ENCODE assay signal across 1 cellular context in the genomic region with DNA sequence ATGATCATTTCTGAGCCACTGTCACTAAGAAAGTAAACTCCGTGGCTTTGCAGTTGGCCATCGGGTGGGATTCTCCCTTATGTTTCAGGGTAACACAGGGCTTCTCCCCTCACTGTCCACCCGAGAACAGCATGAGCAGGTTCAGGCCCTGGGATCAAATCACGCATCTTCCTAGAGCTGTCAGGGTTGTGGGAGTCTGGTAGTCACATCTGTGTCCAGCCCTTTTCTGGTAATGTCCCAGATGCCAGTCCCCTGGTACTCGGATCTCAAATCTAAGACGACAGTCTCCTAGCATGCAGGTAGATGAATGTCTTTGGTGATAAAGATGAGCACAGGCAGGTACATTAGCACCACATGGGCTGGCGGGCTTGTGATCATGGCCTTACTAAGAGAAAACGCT.
TF ChIP-seq lines count a peak whose summit lies in the region.

No MANE protein-coding gene starts in this region.

TF ChIP-seq in endothelial cell of umbilical vein, 7 proteins besides CTCF, POLR2A, EP300 and RAD21:
- TF ChIP-seq FOS (IDR thresholded peaks at IDR 0.05; ENCODE audit: borderline replicate concordance, insufficient read depth, low read length) (no peak), POLR2AphosphoS5 (IDR thresholded peaks at IDR 0.05; ENCODE audit: insufficient read depth, low read depth, low read length) (peak; percentile 7)
